ENCODE assay signal across 8 cellular contexts in the genomic region with DNA sequence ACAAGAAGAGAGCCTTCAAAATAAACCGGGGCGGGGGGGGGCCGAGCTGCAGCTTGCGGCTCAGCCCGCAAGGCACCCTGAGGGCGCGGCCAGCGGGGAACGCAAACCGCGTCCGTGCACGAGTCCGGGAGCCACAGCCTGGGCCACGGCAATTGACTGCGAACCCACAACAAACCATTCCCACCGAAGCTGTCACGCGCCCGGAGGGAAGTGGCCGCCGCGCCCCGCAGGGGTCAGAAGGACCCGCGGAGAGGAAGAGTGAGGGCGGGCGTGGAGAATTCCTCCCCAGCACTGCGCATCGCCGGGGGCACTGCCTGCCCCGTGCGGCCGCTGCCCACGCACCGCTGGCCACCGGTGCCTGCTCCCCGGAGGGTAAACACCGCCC. TPM values are rescaled to one million over a fixed set of nuclear protein-coding genes. Genes with fewer than 3 reads are reported as not detected.
A peak's percentile ranks its signal among the peaks of the same experiment; 100 is the strongest.
DNase-seq lines count a peak whose midpoint lies in the region; ATAC-seq and TF ChIP-seq lines count a peak whose summit lies in the region.

No MANE protein-coding gene starts in this region.

- H3K27me3 ChIP-seq in HL-60 (ENCODE audit: insufficient read depth, poor library complexity, severe bottlenecking) = peaks cover 29% of the 10 kb centered on the region
- peaks cover 0 to 29% (median 0%) of the 10 kb centered on the region in 9 donors for H3K27me3 ChIP-seq in heart left ventricle
- H3K27me3 ChIP-seq in psoas muscle (ENCODE audit: insufficient read depth in 3 of 3, low read length in 2 of 3) = no peaks in the 10 kb centered on the region

- TF ChIP-seq CTCF in HL-60 (IDR thresholded peaks at IDR 0.05; ENCODE audit: insufficient read depth, low read length) (no peak), heart left ventricle (IDR thresholded peaks at IDR 0.05) (no peak), psoas muscle (IDR thresholded peaks at IDR 0.05) (no peak)

- no peak overlapping the region for H3K27ac ChIP-seq in HL-60 (replicated peaks)
- H3K27ac ChIP-seq in heart left ventricle = peak overlapping the region; percentile 85 to 98 (median 94)
- H3K27ac ChIP-seq in psoas muscle = peak overlapping the region; percentile 84

- H3K36me3 ChIP-seq in heart left ventricle (no peaks in the 10 kb centered on the region), psoas muscle (ENCODE audit: insufficient read depth in 1 of 2, low read depth in 1 of 2) (no peaks in the 10 kb centered on the region)

- TF ChIP-seq POLR2A in heart left ventricle (IDR thresholded peaks at IDR 0.05) = no peak

- H3K9me3 ChIP-seq in heart left ventricle = no peaks in the 10 kb centered on the region
- H3K9me3 ChIP-seq in psoas muscle = no peaks in the 10 kb centered on the region

- H3K4me1 ChIP-seq in heart left ventricle = peaks cover 0 to 38% (median 17%) of the 10 kb centered on the region in 12 donors
- H3K4me1 ChIP-seq in psoas muscle = peaks cover 20% of the 10 kb centered on the region

- peak; percentile 69 for DNase-seq in DMS53 (lab: John Stamatoyannopoulos, UW)
- no peak for DNase-seq in DMS53 treated with DMSO at 0.1 percent for 48 hours (lab: John Stamatoyannopoulos, UW; ENCODE audit: unreplicated experiment)
- DNase-seq in HL-60 (ENCODE audit: low read depth in 1 of 2, low spot score in 1 of 2) = no peak
- DNase-seq in activated naive CD4-positive, alpha-beta T cell treated with Interleukin-2 at 50 U/mL for 16 hours = peak; percentile 34
- peak; percentile 33 to 71 (median 40) for DNase-seq in heart left ventricle
- peak; percentile 40 to 68 for DNase-seq in psoas muscle
- no peak for DNase-seq in HK-2 (ENCODE audit: unreplicated experiment)

- H3K4me3 ChIP-seq in HL-60 (replicated peaks; ENCODE audit: insufficient read depth, low read length) (peak overlapping the region; percentile 47), heart left ventricle (peak overlapping the region; percentile 70 to 100 (median 92)), psoas muscle (peak overlapping the region; percentile 77)

- intact Hi-C loops in heart left ventricle (cut with DNase I) (loop anchor here in 8 of 10 donors (1.0 to 10.0 kb wide), 16 partner anchors 33 to 373 kb away; no protein-coding TSS in a partner anchor), psoas muscle (cut with DNase I) (loop anchor here in 1 of 2 donors (5.0 kb wide), 1 partner anchor 38 kb away; no protein-coding TSS in a partner anchor)

- ATAC-seq in heart left ventricle (peak in 2 of 4 donors; percentile 6 to 35), psoas muscle (peak; percentile 31 to 60 (median 42)), GM19463 (IDR thresholded peaks at IDR 0.05; ENCODE audit: unreplicated experiment) (no peak)

- WGBS in heart left ventricle, 4 donors = 0 to 1% (median 0%) methylated on average over 17 to 39 of the region's 39 CpGs
- WGBS in psoas muscle, 3 donors = 0 to 1% (median 0%) methylated on average over 16 to 39 of the region's 39 CpGs

RNA-seq across cellular contexts. Expression of gene TGFBR3, which starts 0.6 kb away (rescaled TPM):
- total RNA-seq in heart left ventricle = 10 to 100 TPM; 10.3 to 51.8 (median 28.1) TPM
- polyA plus RNA-seq in heart left ventricle = 10 to 100 TPM in 1 of 2 donors, 1 to 10 TPM in 1; 6.9 to 10.3 TPM
- total RNA-seq in psoas muscle = 10 to 100 TPM in 3 of 4 donors, 1 to 10 TPM in 1; 5.8 to 24.5 (median 18.9) TPM
- 1 to 10 TPM; 5.1 to 8.9 (median 6.8) TPM for polyA plus RNA-seq in psoas muscle

Comparison
In these comparisons a context has a peak if more than half of its experiments do, and no peak if none do; other contexts are left out.
1. DNase-seq: peak in DMS53 (single experiment), activated naive CD4-positive, alpha-beta T cell treated with Interleukin-2 at 50 U/mL for 16 hours (single experiment), heart left ventricle (5 of 5) and psoas muscle (2 of 2); none in DMS53 treated with DMSO at 0.1 percent for 48 hours (single experiment), HL-60 (0 of 2) and HK-2 (single experiment).
2. Peak in every context shown above with its lines, with median percentiles within 50 percentile points of each other: H3K4me3 ChIP-seq.